ENCODE assay signal across 10 cellular contexts in the genomic region with DNA sequence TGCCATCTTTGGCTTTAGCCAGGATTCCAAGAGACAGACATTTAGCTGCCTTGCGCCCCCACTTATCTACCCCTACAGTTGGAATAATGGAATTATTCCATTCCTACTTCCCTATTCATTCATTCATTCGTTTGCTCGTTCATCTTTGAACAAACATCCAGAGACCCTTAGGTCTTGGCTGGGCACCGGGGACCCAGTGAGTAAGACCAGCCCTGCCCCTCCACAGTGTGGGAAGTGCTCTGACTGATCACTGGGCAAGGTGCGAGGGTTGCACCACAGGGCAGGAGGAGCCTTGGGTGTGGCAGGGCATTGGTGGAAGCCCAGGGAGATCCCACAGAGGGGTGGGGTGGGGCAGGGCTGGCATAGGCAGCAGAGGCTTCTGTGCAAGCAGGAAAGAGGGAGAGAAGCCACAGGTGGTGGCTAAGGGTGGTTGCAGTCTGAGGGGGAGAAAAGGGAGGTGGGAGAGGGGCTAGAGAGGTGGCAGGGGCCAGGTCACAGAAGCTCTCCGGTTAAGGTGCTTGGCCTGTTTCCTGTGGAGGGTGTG. TPM values are rescaled to one million over a fixed set of nuclear protein-coding genes. Genes with fewer than 3 reads are reported as not detected.
DNase-seq lines count a peak whose midpoint lies in the region; ATAC-seq and TF ChIP-seq lines count a peak whose summit lies in the region.
"Had no signal": no experiment of that assay in that cellular context is flagged by ENCODE, and none has a peak within 500 bp of the region (broad histone marks: within the 10 kb centered on the region; RNA-seq: fewer than 3 reads in every experiment).

No MANE protein-coding gene starts in this region.

- no peak overlapping the region for H4K8ac ChIP-seq in H9 (replicated peaks; ENCODE audit: insufficient read length, low read depth, low read length)

- no peak for ATAC-seq in GM21423 (IDR thresholded peaks at IDR 0.05; ENCODE audit: unreplicated experiment)

- no peak overlapping the region for H3K4me3 Mint-ChIP-seq in H9

- intact Hi-C loops in OCI-LY7 (cut with micrococcal nuclease; ENCODE audit: unreplicated experiment), result loop anchor here (1.0 kb wide), 2 partner anchors 51 to 77 kb away; no protein-coding TSS in a partner anchor

- 43 to 51% methylated on average over 6 of the region's 6 CpGs for WGBS in esophagus, 2 donors
- no CpG with 5 or more reads among the region's 6 CpGs for WGBS in H9 (ENCODE audit: extremely low coverage, insufficient read length, low lambda C conversion rate)

- H3K36me3 Mint-ChIP-seq in H9 (ENCODE audit: insufficient read depth in 1 of 3, low read depth in 3 of 3), result peaks cover 0 to 6% (median 0%) of the 10 kb centered on the region in 3 experiments; a peak in 2 of 7 replicates

- no peaks in the 10 kb centered on the region for H3K79me2 ChIP-seq in OCI-LY7 (ENCODE audit: insufficient read depth, low read depth, low read length)
- no peaks in the 10 kb centered on the region for H3K79me2 ChIP-seq in osteoblast (ENCODE audit: insufficient read depth, low read length)
- no peaks in the 10 kb centered on the region for H3K79me2 ChIP-seq in H9 (ENCODE audit: insufficient read depth, low read length)

- H4K91ac ChIP-seq in H9 (ENCODE audit: insufficient read length, low read depth, low read length), result no peak overlapping the region

- peak; percentile 12; the same call in 1 of the 2 replicates for TF ChIP-seq CTCF in OCI-LY7 (conservative IDR thresholded peaks at IDR 0.05; ENCODE audit: low read length)
- no peak for TF ChIP-seq CTCF in osteoblast (IDR thresholded peaks at IDR 0.05; ENCODE audit: extremely low read depth, low read depth, low read length)
- TF ChIP-seq CTCF in H9 (conservative IDR thresholded peaks at IDR 0.05), result no peak

- H4K20me1 ChIP-seq in OCI-LY7 (ENCODE audit: insufficient read depth, low read length) (no peaks in the 10 kb centered on the region), osteoblast (ENCODE audit: insufficient read depth, low read length) (no peaks in the 10 kb centered on the region), H9 (ENCODE audit: control insufficient read depth, insufficient read depth, insufficient read length) (no peaks in the 10 kb centered on the region)

- no peak overlapping the region for H2BK120ac ChIP-seq in H9 (ENCODE audit: low read depth, low read length, poor library complexity, severe bottlenecking)

- H3K9ac ChIP-seq in H9 (ENCODE audit: extremely low read depth, insufficient read length, low read length), result no peak overlapping the region

- H3K4me1 Mint-ChIP-seq in H9, result peaks cover 8 to 13% of the 10 kb centered on the region in 2 experiments

- no peaks in the 10 kb centered on the region for H3K4me1 ChIP-seq in OCI-LY7 (ENCODE audit: insufficient read depth, low read length, poor library complexity, severe bottlenecking)
- H3K4me1 ChIP-seq in esophagus (ENCODE audit: control insufficient read depth in 2 of 2, insufficient read depth in 2 of 2, low read length in 1 of 2), result peaks cover 0 to 12% of the 10 kb centered on the region in 2 donors
- peaks cover 7% of the 10 kb centered on the region for H3K4me1 ChIP-seq in osteoblast (ENCODE audit: insufficient read depth, low read length)
- H3K4me1 ChIP-seq in H9 (ENCODE audit: insufficient read depth, low read length), result no peaks in the 10 kb centered on the region; the same call in 1 of the 2 replicates

- no peaks in the 10 kb centered on the region for H3K9me2 ChIP-seq in OCI-LY7 (ENCODE audit: insufficient read depth, low read length)

- H3K23ac ChIP-seq in H9 (ENCODE audit: insufficient read length, low read depth, low read length), result no peak overlapping the region

- no peak overlapping the region for H3K18ac ChIP-seq in H9 (ENCODE audit: insufficient read length, low read depth, low read length)

- no peak overlapping the region for H2AK5ac ChIP-seq in H9 (ENCODE audit: insufficient read length, low read length)

- H2BK5ac ChIP-seq in H9 (ENCODE audit: insufficient read length, low read length), result no peak overlapping the region

- no peak overlapping the region for H3K4ac ChIP-seq in H9 (ENCODE audit: low read depth, low read length)

- DNase-seq in NCI-H2196 (lab: John Stamatoyannopoulos, UW; ENCODE audit: unreplicated experiment) (peak; percentile 35), NCI-H2196 treated with DMSO at 0.1 percent for 48 hours (lab: John Stamatoyannopoulos, UW; ENCODE audit: unreplicated experiment) (no peak), OCI-LY7 (ENCODE audit: low spot score) (no peak), osteoblast (ENCODE audit: insufficient read length, low spot score, missing footprints) (no peak), erythroblast (lab: John Stamatoyannopoulos, UW) (no peak), H9 (no peak)

- no peak overlapping the region for H3K14ac ChIP-seq in H9 (ENCODE audit: insufficient read depth, low read length)

- H3K9me3 ChIP-seq in OCI-LY7 (ENCODE audit: low read length), result no peaks in the 10 kb centered on the region
- H3K9me3 ChIP-seq in esophagus (ENCODE audit: control insufficient read depth in 2 of 2, insufficient read depth in 1 of 2, low read depth in 1 of 2, low read length in 1 of 2), result no peaks in the 10 kb centered on the region
- H3K9me3 ChIP-seq in osteoblast (ENCODE audit: low read depth, low read length), result no peaks in the 10 kb centered on the region
- no peaks in the 10 kb centered on the region for H3K9me3 ChIP-seq in H9 (ENCODE audit: control insufficient read depth, low read depth, low read length)

- H2AFZ ChIP-seq in OCI-LY7 (ENCODE audit: low read length) (no peak overlapping the region), osteoblast (ENCODE audit: low read length) (no peak overlapping the region), H9 (ENCODE audit: low read length) (no peak overlapping the region)

- no peak overlapping the region for H2BK20ac ChIP-seq in H9 (ENCODE audit: low read depth, low read length, poor library complexity, severe bottlenecking)

- H3K27me3 Mint-ChIP-seq in H9 (ENCODE audit: low read depth), result peaks cover 21% of the 10 kb centered on the region

- H2BK15ac ChIP-seq in H9 (ENCODE audit: low read depth, low read length), result no peak overlapping the region

- POLR2A ChIA-PET in OCI-LY7 (lab: Charles Lee), result interaction anchor here (0.7 to 1.6 kb wide), 4 partner anchors 18 to 71 kb away, joined by 3 read pairs; no protein-coding TSS in a partner anchor

- H3K56ac ChIP-seq in H9 (ENCODE audit: insufficient read length, low read depth, low read length), result no peak overlapping the region

- no peak overlapping the region for H3K27ac ChIP-seq in OCI-LY7 (ENCODE audit: low read depth, low read length, poor library complexity, severe bottlenecking)
- peak overlapping the region; percentile 57 to 85 for H3K27ac ChIP-seq in esophagus (ENCODE audit: low read depth in 2 of 2, low read length in 1 of 2)
- no peak overlapping the region for H3K27ac ChIP-seq in osteoblast (ENCODE audit: low read depth, low read length)
- H3K27ac ChIP-seq in H9 (ENCODE audit: insufficient read length, low read depth, low read length), result no peak overlapping the region

- H3K4me2 ChIP-seq in OCI-LY7 (ENCODE audit: low read length), result no peak overlapping the region
- H3K4me2 ChIP-seq in osteoblast (ENCODE audit: insufficient read depth, low read length), result peak overlapping the region; percentile 76
- H3K4me2 ChIP-seq in H9 (ENCODE audit: insufficient read depth, insufficient read length, low read length), result no peak overlapping the region

- BruUV-seq in OCI-LY7 (replicated peaks; lab: Mats Ljungman, UMichigan), result no TSS peak

- H4K5ac ChIP-seq in H9 (ENCODE audit: insufficient read length, low read depth, low read length), result no peak overlapping the region

- CTCF ChIA-PET in OCI-LY7 (lab: Charles Lee; ENCODE audit: unreplicated experiment), result interaction anchor here (1.5 to 1.7 kb wide), 2 partner anchors 51 to 77 kb away, joined by 5 to 6 read pairs; no protein-coding TSS in a partner anchor

- H3T11ph ChIP-seq in H9 (ENCODE audit: low read length), result no peak overlapping the region

- H3K4me3 ChIP-seq in OCI-LY7 (ENCODE audit: low read depth, low read length, poor library complexity, severe bottlenecking) (no peak overlapping the region), esophagus (ENCODE audit: low read depth in 1 of 2, low read length in 2 of 2) (no peak overlapping the region), osteoblast (ENCODE audit: insufficient read depth, low read length) (no peak overlapping the region)

- H3K36me3 ChIP-seq in OCI-LY7 (ENCODE audit: insufficient read depth, low read length), result no peaks in the 10 kb centered on the region
- H3K36me3 ChIP-seq in esophagus (ENCODE audit: control insufficient read depth in 2 of 2, insufficient read depth in 2 of 2, low read length in 1 of 2), result no peaks in the 10 kb centered on the region
- no peaks in the 10 kb centered on the region for H3K36me3 ChIP-seq in osteoblast (ENCODE audit: insufficient read depth, low read length)

- H3K27me3 ChIP-seq in esophagus (ENCODE audit: control insufficient read depth in 1 of 2, insufficient read depth in 2 of 2, low read length in 2 of 2), result no peaks in the 10 kb centered on the region
- H3K27me3 ChIP-seq in osteoblast (ENCODE audit: insufficient read depth, low read length), result no peaks in the 10 kb centered on the region
- no peaks in the 10 kb centered on the region for H3K27me3 ChIP-seq in H9 (ENCODE audit: insufficient read depth, low read length)

- no peak overlapping the region for H3K27ac Mint-ChIP-seq in H9

- no peak overlapping the region for H2BK12ac ChIP-seq in H9 (ENCODE audit: insufficient read length, low read depth, low read length)

- no peaks in the 10 kb centered on the region for H3K79me1 ChIP-seq in H9 (ENCODE audit: insufficient read depth, low read depth, low read length, poor library complexity, severe bottlenecking)

- peaks cover 6% of the 10 kb centered on the region in 2 experiments; a peak in 3 of 5 replicates for H3K9me3 Mint-ChIP-seq in H9

- no peaks in the 10 kb centered on the region for H3K23me2 ChIP-seq in H9 (ENCODE audit: insufficient read length, low read depth, low read length, poor library complexity, severe bottlenecking)

- no peak for TF ChIP-seq POLR2A in erythroblast (IDR thresholded peaks at IDR 0.05; ENCODE audit: low read length)

RNA-seq across cellular contexts. Expression of gene TMEM61, which starts 35.0 kb away (rescaled TPM):
- total RNA-seq in OCI-LY7 (2014; rRNA removed; shearing (Covaris generic)), result not detected in 2 replicates
- not detected in 2 replicates for total RNA-seq in OCI-LY7 (2022)
- 1 to 10 TPM in 1 of 2 donors, under 1 TPM in 1; 0.84 to 1.2 TPM for polyA plus RNA-seq in esophagus
- total RNA-seq in osteoblast, result not detected in 2 replicates
- 0.61 and 1.0 TPM in 2 replicates for total RNA-seq in H9 (2021)
- total RNA-seq: myocyte, urinary bladder had no signal

RNA-seq across cellular contexts. Expression of gene BSND, which starts 53.3 kb away (rescaled TPM):
- total RNA-seq in OCI-LY7 (2014; rRNA removed; shearing (Covaris generic)), result not detected in 2 replicates
- total RNA-seq in OCI-LY7 (2022) (not detected in 2 replicates), osteoblast (not detected in 2 replicates), H9 (2021) (0.17 and 0.35 TPM in 2 replicates)
- polyA plus RNA-seq in esophagus, result not detected
- total RNA-seq: myocyte, urinary bladder had no signal
- polyA plus RNA-seq: urinary bladder had no signal

RNA-seq across cellular contexts. Expression of gene DHCR24, which starts 58.5 kb away (rescaled TPM):
- total RNA-seq in OCI-LY7 (2014; rRNA removed; shearing (Covaris generic)), result 40.5 and 45.7 TPM in 2 replicates
- total RNA-seq in OCI-LY7 (2022), result 84.4 and 93.6 TPM in 2 replicates
- polyA plus RNA-seq in esophagus, result 100 to 1,000 TPM; 121 to 196 TPM
- total RNA-seq in osteoblast, result 151 and 168 TPM in 2 replicates
- 318 and 340 TPM in 2 replicates for total RNA-seq in H9 (2021)

Comparison
In these comparisons a context has a peak if more than half of its experiments do, and no peak if none do; other contexts are left out.
1. H3K27ac ChIP-seq: peak in esophagus (2 of 2); none in OCI-LY7 (single experiment), osteoblast (single experiment) and H9 (single experiment).